ENCODE assay signal across 1 cellular context in the genomic region with DNA sequence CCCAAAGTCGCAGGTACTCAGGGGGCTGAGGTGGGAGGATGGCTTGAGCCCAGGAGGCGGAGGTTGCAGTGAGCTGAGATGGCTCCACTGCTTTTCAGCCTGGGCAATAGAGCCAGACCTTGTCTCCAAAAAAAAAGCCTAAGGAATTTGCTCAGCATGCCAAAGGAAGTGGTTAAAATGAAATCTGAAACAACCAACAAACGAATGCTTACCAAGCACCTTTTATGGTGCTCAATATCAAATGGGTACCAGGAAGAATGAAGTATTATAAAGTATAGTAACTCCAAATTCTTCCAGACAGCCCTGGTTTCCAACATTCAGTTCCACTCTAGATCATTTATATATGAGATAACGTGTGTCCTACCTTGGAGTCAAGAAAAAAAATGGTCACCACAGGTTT.
TF ChIP-seq lines count a peak whose summit lies in the region.

No MANE protein-coding gene starts in this region.

TF ChIP-seq in HepG2, 621 proteins besides CTCF, POLR2A, EP300 and RAD21:
- peak; percentile 49; the same call in 1 of the 2 replicates for TF ChIP-seq ZNF121 (CRISPR knock-in tag; IDR thresholded peaks at IDR 0.05)
- 0 out of 4 replicates have a peak, but pooled peaks of 1 of the 2 experiments have one; percentile 6 for TF ChIP-seq MAFK (conservative IDR thresholded peaks at IDR 0.05 in 1 of 2, IDR thresholded peaks at IDR 0.05 in 1 of 2; ENCODE audit: low read length in 2 of 2)
- TF ChIP-seq NFYB (CRISPR knock-in tag; IDR thresholded peaks at IDR 0.05), result no peak
- TF ChIP-seq ZNF646 (CRISPR knock-in tag; IDR thresholded peaks at IDR 0.05), result no peak
- TF ChIP-seq XBP1 (CRISPR knock-in tag; IDR thresholded peaks at IDR 0.05), result no peak
- TF ChIP-seq SRSF9 (IDR thresholded peaks at IDR 0.05; ENCODE audit: borderline replicate concordance, insufficient read depth, low read depth, low read length, poor library complexity, severe bottlenecking), result no peak
- no peak for TF ChIP-seq ZBTB1 (CRISPR knock-in tag; IDR thresholded peaks at IDR 0.05; ENCODE audit: borderline replicate concordance)
- TF ChIP-seq REXO4 (CRISPR knock-in tag; IDR thresholded peaks at IDR 0.05; ENCODE audit: borderline replicate concordance), result no peak
- TF ChIP-seq ATF7 (IDR thresholded peaks at IDR 0.05), result no peak
- no peak for TF ChIP-seq ATF7 (CRISPR knock-in tag; IDR thresholded peaks at IDR 0.05)
- no peak for TF ChIP-seq NAIF1 (CRISPR knock-in tag; IDR thresholded peaks at IDR 0.05; ENCODE audit: borderline replicate concordance)
- no peak for TF ChIP-seq EHMT2 (IDR thresholded peaks at IDR 0.05; ENCODE audit: borderline replicate concordance, low read depth, low read length)
- no peak for TF ChIP-seq YY1 (IDR thresholded peaks at IDR 0.05; ENCODE audit: insufficient read depth, insufficient replicate concordance, low read depth, low read length)
- TF ChIP-seq JDP2 (CRISPR knock-in tag; IDR thresholded peaks at IDR 0.05; ENCODE audit: borderline replicate concordance), result no peak
- TF ChIP-seq ZNF746 (CRISPR knock-in tag; IDR thresholded peaks at IDR 0.05), result no peak
- no peak for TF ChIP-seq MAFG (CRISPR knock-in tag; IDR thresholded peaks at IDR 0.05)
- no peak for TF ChIP-seq ZNF652 (CRISPR knock-in tag; IDR thresholded peaks at IDR 0.05; ENCODE audit: borderline replicate concordance, low read depth)
- no peak for TF ChIP-seq ARNT2 (CRISPR knock-in tag; IDR thresholded peaks at IDR 0.05; ENCODE audit: low read depth)
- TF ChIP-seq SRY (CRISPR knock-in tag; IDR thresholded peaks at IDR 0.05), result no peak
TF ChIP-seq in HepG2: peak in this region for 2.
